In the genomic region with DNA sequence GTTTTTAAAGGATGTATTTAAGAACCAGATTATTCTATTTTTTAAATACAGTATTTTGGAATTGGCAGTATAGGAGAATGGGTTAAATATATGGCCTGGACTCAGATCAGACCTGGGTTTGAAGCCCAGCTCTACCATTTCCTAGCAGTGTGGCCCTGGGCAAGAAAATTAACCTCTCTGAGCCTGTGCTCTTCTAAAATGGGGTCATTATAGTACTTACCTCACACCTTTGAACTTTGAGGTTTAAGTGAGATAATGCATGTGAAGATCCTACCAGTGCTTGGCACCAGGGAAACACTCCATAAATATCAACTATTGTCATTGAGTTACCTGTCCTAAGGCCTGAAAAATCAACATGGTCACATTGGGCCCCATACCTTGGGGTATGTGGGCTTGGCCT, we compare ENCODE assay signal across 9 cellular contexts.
"Had no signal": no experiment of that assay in that cellular context is flagged by ENCODE, and none has a peak within 500 bp of the region (broad histone marks: within the 10 kb centered on the region; RNA-seq: fewer than 3 reads in every experiment).

No MANE protein-coding gene starts in this region.

- H3K27ac ChIP-seq: GM23248 had no signal

- H3K9me3 ChIP-seq: HAP-1 had no signal

- H3K4me3 Mint-ChIP-seq: HFFc6 had no signal

- DNase-seq: GOT3, H7, HFFc6, KG1 had no signal

- H3K27ac Mint-ChIP-seq: HFFc6 had no signal

- FAIRE-seq: HTR-8/SVneo, K562 had no signal

- H3K9me3 Mint-ChIP-seq: HFFc6 had no signal

- ATAC-seq: HCT116, K562 had no signal

- H3K4me1 ChIP-seq: HAP-1 had no signal

- H3K4me3 ChIP-seq: GM23248, HAP-1, K562 had no signal

- H3K36me3 ChIP-seq: HAP-1 had no signal
